ENCODE assay signal across 14 cellular contexts in genomic region chr10:114401195-114401741, GRCh38. TPM values are rescaled to one million over a fixed set of nuclear protein-coding genes. Genes with fewer than 3 reads are reported as not detected.
DNase-seq lines count a peak whose midpoint lies in the region; ATAC-seq and TF ChIP-seq lines count a peak whose summit lies in the region.
"Had no signal": no experiment of that assay in that cellular context is flagged by ENCODE, and none has a peak within 500 bp of the region (broad histone marks: within the 10 kb centered on the region; RNA-seq: fewer than 3 reads in every experiment).

No MANE protein-coding gene starts in this region.

- no peak overlapping the region for H3K4me3 ChIP-seq in mammary epithelial cell (replicated peaks in 1 of 3; ENCODE audit: insufficient read depth in 1 of 3, low read depth in 2 of 3, low read length in 3 of 3)
- no peak overlapping the region for H3K4me3 ChIP-seq in hepatocyte
- peak overlapping the region; percentile 23 for H3K4me3 ChIP-seq in rectal smooth muscle tissue (ENCODE audit: low read length)

- H3K36me3 ChIP-seq in mammary epithelial cell (ENCODE audit: insufficient read depth, low read length) (no peaks in the 10 kb centered on the region), hepatocyte (replicated peaks; ENCODE audit: insufficient read depth, low read depth) (no peaks in the 10 kb centered on the region), rectal smooth muscle tissue (ENCODE audit: control insufficient read depth, insufficient read depth, low read length) (no peaks in the 10 kb centered on the region)

- in situ Hi-C loops in mammary epithelial cell (cut with MboI; ENCODE audit: low sequenced_read_pairs in 2 of 2): loop anchor here (10.0 to 25.0 kb wide), 2 partner anchors 96 to 239 kb away; partner anchors contain the start of gene CCDC186 (in 1 of the 2)

- dilution Hi-C loops in mammary epithelial cell (cut with HindIII; ENCODE audit: low sequenced_read_pairs): no loop called here

- 74% methylated on average over 7 of the region's 7 CpGs for WGBS in mammary epithelial cell (ENCODE audit: low coverage, missing lambda C conversion rate)
- 58% methylated on average over 7 of the region's 7 CpGs for WGBS in hepatocyte (ENCODE audit: low lambda C conversion rate, missing lambda C conversion rate)

- no peaks in the 10 kb centered on the region for H3K9me2 ChIP-seq in hepatocyte (replicated peaks; ENCODE audit: insufficient read depth)

- BruUV-seq in mammary epithelial cell (replicated peaks; lab: Mats Ljungman, UMichigan): no TSS peak

- ATAC-seq in GM21381 (IDR thresholded peaks at IDR 0.05; ENCODE audit: unreplicated experiment) (no peak), GM21619 (IDR thresholded peaks at IDR 0.05; ENCODE audit: unreplicated experiment) (no peak), HG03571 (IDR thresholded peaks at IDR 0.05; ENCODE audit: unreplicated experiment) (no peak)
- ATAC-seq: CD8-positive, alpha-beta T cell; naive thymus-derived CD8-positive, alpha-beta T cell; PC-3 had no signal

- H3K9me3 ChIP-seq in mammary epithelial cell (replicated peaks; ENCODE audit: insufficient read depth, low read length) (no peaks in the 10 kb centered on the region), hepatocyte (ENCODE audit: low read depth) (no peaks in the 10 kb centered on the region)

- TF ChIP-seq CTCF in mammary epithelial cell (conservative IDR thresholded peaks at IDR 0.05 in 1 of 2, IDR thresholded peaks at IDR 0.05 in 1 of 2; ENCODE audit: extremely low read depth in 1 of 2, insufficient read depth in 1 of 2, low read depth in 1 of 2, low read length in 2 of 2) (no peak), hepatocyte (IDR thresholded peaks at IDR 0.05; ENCODE audit: poor library complexity) (no peak)

- H3K79me2 ChIP-seq in mammary epithelial cell (ENCODE audit: insufficient read depth, low read length): peaks cover 82% of the 10 kb centered on the region
- no peaks in the 10 kb centered on the region for H3K79me2 ChIP-seq in hepatocyte

- H3K4me1 ChIP-seq in mammary epithelial cell (ENCODE audit: insufficient read depth, low read length): peaks cover 72% of the 10 kb centered on the region
- H3K4me1 ChIP-seq in hepatocyte (ENCODE audit: insufficient read depth): peaks cover 41% of the 10 kb centered on the region
- H3K4me1 ChIP-seq in rectal smooth muscle tissue (ENCODE audit: control insufficient read depth, insufficient read depth, low read length): peaks cover 23% of the 10 kb centered on the region

- intact Hi-C loops in mammary epithelial cell (cut with micrococcal nuclease): no loop called here

- CTCF ChIA-PET in mammary epithelial cell (lab: Charles Lee; ENCODE audit: low non-redundant PET): no interaction called here

- DNase-seq in EH (ENCODE audit: low read depth) (peak; percentile 90), mammary epithelial cell (no peak), hepatocyte (ENCODE audit: low spot score) (no peak), GM19238 (ENCODE audit: insufficient read length, low spot score) (no peak)
- DNase-seq: activated naive CD4-positive, alpha-beta T cell treated with anti-CD3 and anti-CD28 coated beads, Interleukin-2, amount 10 ng/mL, durations not matched to agents 7 days and 5 days; CD8-positive, alpha-beta T cell; erythroblast; naive thymus-derived CD8-positive, alpha-beta T cell; NCI-H1436 treated with DMSO at 0.1 percent for 48 hours; PC-3 had no signal

- no peak overlapping the region for H2AFZ ChIP-seq in mammary epithelial cell (ENCODE audit: low read depth, low read length)
- H2AFZ ChIP-seq in hepatocyte: no peak overlapping the region

- no peaks in the 10 kb centered on the region for H4K20me1 ChIP-seq in mammary epithelial cell (ENCODE audit: insufficient read depth, low read length)
- no peaks in the 10 kb centered on the region for H4K20me1 ChIP-seq in hepatocyte (ENCODE audit: insufficient read depth, poor library complexity, severe bottlenecking)

- H3K27me3 ChIP-seq in mammary epithelial cell (ENCODE audit: insufficient read depth, low read length) (no peaks in the 10 kb centered on the region), hepatocyte (peaks cover 45% of the 10 kb centered on the region), rectal smooth muscle tissue (ENCODE audit: control insufficient read depth, insufficient read depth, low read length) (no peaks in the 10 kb centered on the region)

- H3K27ac ChIP-seq in mammary epithelial cell (ENCODE audit: insufficient read depth, low read depth, low read length) (no peak overlapping the region), hepatocyte (no peak overlapping the region), rectal smooth muscle tissue (ENCODE audit: low read depth, low read length) (peak overlapping the region; percentile 65)

- H3K4me2 ChIP-seq in mammary epithelial cell (ENCODE audit: insufficient read depth, low read depth, low read length) (peak overlapping the region; percentile 80), hepatocyte (peak overlapping the region; percentile 2)

- H3K9ac ChIP-seq in mammary epithelial cell (ENCODE audit: insufficient read depth, low read length) (no peak overlapping the region), rectal smooth muscle tissue (ENCODE audit: low read length) (no peak overlapping the region)

RNA-seq across cellular contexts. Expression of gene AFAP1L2, which starts 3.0 kb away (rescaled TPM):
- 10 to 100 TPM; 25.8 to 63.9 TPM for total RNA-seq in mammary epithelial cell
- polyA plus RNA-seq in mammary epithelial cell: 40.4 TPM
- 42.5 TPM for polyA minus RNA-seq in mammary epithelial cell
- 5.5 and 6.1 TPM in 2 replicates for total RNA-seq in hepatocyte
- polyA plus RNA-seq in hepatocyte: 9.6 and 11.5 TPM in 2 replicates
